In the genomic region with DNA sequence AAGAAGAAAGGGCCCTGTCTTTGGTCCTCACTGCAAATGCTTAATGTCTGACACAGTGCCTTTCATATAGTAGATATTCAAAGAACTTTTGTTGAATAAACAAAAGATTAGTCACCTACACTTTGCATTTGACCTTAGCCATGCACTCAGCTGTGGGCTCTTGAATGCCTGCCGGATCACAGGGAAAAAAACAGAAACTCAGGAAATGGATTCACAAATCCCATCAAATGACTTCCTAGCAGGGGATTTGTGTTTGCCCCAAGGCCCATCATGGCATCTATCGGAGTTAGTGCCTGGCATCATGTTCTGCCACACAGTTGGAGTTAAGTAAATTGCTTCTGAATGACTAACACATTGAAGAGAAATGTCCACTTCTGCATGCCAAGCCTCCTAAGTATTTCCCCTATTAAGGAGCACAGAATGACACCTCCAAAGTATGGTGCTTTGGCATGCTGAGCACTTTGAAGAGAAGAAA, we compare ENCODE assay signal across 8 cellular contexts.
DNase-seq lines count a peak whose midpoint lies in the region; ATAC-seq and TF ChIP-seq lines count a peak whose summit lies in the region.
"Had no signal": no experiment of that assay in that cellular context is flagged by ENCODE, and none has a peak within 500 bp of the region (broad histone marks: within the 10 kb centered on the region; RNA-seq: fewer than 3 reads in every experiment).

No MANE protein-coding gene starts in this region.

- no peaks in the 10 kb centered on the region for H3K4me1 Mint-ChIP-seq in effector memory CD8-positive, alpha-beta T cell (ENCODE audit: low read depth in 2 of 2)

- no peak overlapping the region for H3K27ac Mint-ChIP-seq in effector memory CD8-positive, alpha-beta T cell

- H3K9me3 Mint-ChIP-seq in effector memory CD8-positive, alpha-beta T cell = peaks cover 0 to 2% of the 10 kb centered on the region in 2 donors

- H3K36me3 ChIP-seq in adrenal gland (replicated peaks in 1 of 2) (no peaks in the 10 kb centered on the region), suprapubic skin (no peaks in the 10 kb centered on the region)

- intact Hi-C loops in adrenal gland (cut with DNase I) = no loop called here

- H3K4me3 ChIP-seq in adrenal gland (no peak overlapping the region), suprapubic skin (no peak overlapping the region)

- WGBS in adrenal gland, 4 donors = 27 to 39% (median 36%) methylated on average over 2 of the region's 2 CpGs
- 67% methylated on average over 2 of the region's 2 CpGs for WGBS in suprapubic skin

- DNase-seq in HT-29 (ENCODE audit: low spot score) (peak; percentile 64), adrenal gland (peak in 4 of 7 donors; percentile 26 to 40 (median 34)), hepatic stellate cell (ENCODE audit: low spot score) (peak; percentile 57), NCI-H345 (lab: John Stamatoyannopoulos, UW) (no peak), suprapubic skin (ENCODE audit: low spot score in 2 of 2) (no peak)
- DNase-seq in effector memory CD8-positive, alpha-beta T cell = no peak
- DNase-seq: activated CD4-positive, CD25-positive, alpha-beta regulatory T cell treated with anti-CD3 and anti-CD28 coated beads, Interleukin-2, amount 50 U/mL, for 72 hours had no signal

- peak overlapping the region in 4 of 5 donors; percentile 30 to 57 (median 35) for H3K27ac ChIP-seq in adrenal gland
- peak overlapping the region; percentile 73 for H3K27ac ChIP-seq in temporal lobe (ENCODE audit: low read depth, low read length)
- no peak overlapping the region for H3K27ac ChIP-seq in suprapubic skin

- no peak for TF ChIP-seq EP300 in suprapubic skin (IDR thresholded peaks at IDR 0.05)

- H3K27me3 Mint-ChIP-seq in effector memory CD8-positive, alpha-beta T cell = no peaks in the 10 kb centered on the region

- TF ChIP-seq POLR2A in adrenal gland (IDR thresholded peaks at IDR 0.05) = peak in 1 of 2 donors; percentile 4
- TF ChIP-seq POLR2A in suprapubic skin (IDR thresholded peaks at IDR 0.05) = no peak

- H3K27me3 ChIP-seq in adrenal gland (no peaks in the 10 kb centered on the region), suprapubic skin (no peaks in the 10 kb centered on the region)

- H3K36me3 Mint-ChIP-seq in effector memory CD8-positive, alpha-beta T cell (ENCODE audit: insufficient read depth) = peaks cover 3% of the 10 kb centered on the region

- TF ChIP-seq CTCF in adrenal gland (IDR thresholded peaks at IDR 0.05) = no peak
- TF ChIP-seq CTCF in suprapubic skin (IDR thresholded peaks at IDR 0.05) = no peak

- H3K9me3 ChIP-seq in adrenal gland (replicated peaks in 1 of 3) = no peaks in the 10 kb centered on the region
- H3K9me3 ChIP-seq in suprapubic skin = no peaks in the 10 kb centered on the region

- H3K4me3 Mint-ChIP-seq in effector memory CD8-positive, alpha-beta T cell = no peak overlapping the region

- H3K4me1 ChIP-seq in adrenal gland (replicated peaks in 1 of 2) (peaks cover 22 to 40% of the 10 kb centered on the region in 2 donors), suprapubic skin (peaks cover 11% of the 10 kb centered on the region)

- no peak for ATAC-seq in effector memory CD8-positive, alpha-beta T cell (replicated peaks)

Comparison
In these comparisons a context has a peak if more than half of its experiments do, and no peak if none do; other contexts are left out.
1. DNase-seq: peak in HT-29 (single experiment), adrenal gland (4 of 7) and hepatic stellate cell (single experiment); none in NCI-H345 (single experiment), suprapubic skin (0 of 2) and effector memory CD8-positive, alpha-beta T cell (0 of 3).